ENCODE assay signal across 8 cellular contexts in the genomic region with DNA sequence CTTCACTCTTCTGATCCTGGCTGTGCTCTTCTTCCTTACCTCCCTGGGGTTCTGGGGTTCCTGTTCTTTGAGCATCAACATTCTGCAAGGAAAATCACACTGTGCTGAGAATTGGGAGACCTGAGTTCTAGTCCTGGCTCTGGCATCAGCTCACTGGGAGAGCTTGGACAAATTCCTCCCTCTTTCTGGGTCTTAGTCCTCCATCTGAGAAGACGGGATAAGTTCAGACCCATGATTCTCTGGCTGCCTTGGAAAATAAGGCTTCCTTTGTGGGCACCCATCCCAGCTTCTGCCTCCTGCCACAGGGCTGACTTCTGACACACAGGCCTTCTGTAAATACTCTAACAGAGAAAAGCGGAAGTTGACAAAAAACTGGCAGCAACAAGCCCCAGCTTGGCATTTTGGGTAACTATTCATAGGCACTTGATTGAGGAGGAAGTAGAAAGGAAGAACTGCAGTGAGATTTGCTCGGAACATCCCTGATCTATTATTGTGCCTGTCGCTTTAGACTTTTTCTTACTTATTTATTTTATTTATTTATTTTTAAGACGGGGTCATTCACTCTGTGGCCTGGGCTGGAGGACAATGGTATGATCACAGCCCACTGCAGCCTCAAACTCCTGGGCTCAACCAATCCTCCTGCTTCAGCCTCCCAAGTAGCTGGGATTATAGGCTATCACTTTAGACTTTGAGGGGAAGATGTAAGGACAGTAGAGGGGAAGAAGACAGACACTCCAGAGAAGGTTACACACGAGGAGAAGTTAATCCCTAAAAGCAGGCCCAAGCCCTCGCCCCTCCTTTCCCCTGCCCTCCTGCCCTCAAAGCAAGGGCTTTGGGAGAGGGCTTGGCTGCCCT. TPM values are rescaled to one million over a fixed set of nuclear protein-coding genes. Genes with fewer than 3 reads are reported as not detected.
A peak's percentile ranks its signal among the peaks of the same experiment; 100 is the strongest.
DNase-seq lines count a peak whose midpoint lies in the region; ATAC-seq and TF ChIP-seq lines count a peak whose summit lies in the region.

No MANE protein-coding gene starts in this region.

- TF ChIP-seq CTCF in C4-2B (conservative IDR thresholded peaks at IDR 0.05): no peak
- TF ChIP-seq CTCF in fibroblast of pulmonary artery (IDR thresholded peaks at IDR 0.05; ENCODE audit: low read length, missing control alignments): no peak
- no peak for TF ChIP-seq CTCF in osteoblast (IDR thresholded peaks at IDR 0.05; ENCODE audit: extremely low read depth, low read depth, low read length)

- H3K27ac ChIP-seq in C4-2B: peak overlapping the region; percentile 33
- peak overlapping the region; percentile 59 for H3K27ac ChIP-seq in osteoblast (ENCODE audit: low read depth, low read length)

- ATAC-seq in GM19395 (IDR thresholded peaks at IDR 0.05; ENCODE audit: unreplicated experiment) (peak; percentile 69), GM19328 (IDR thresholded peaks at IDR 0.05; ENCODE audit: unreplicated experiment) (no peak)

- peaks cover 2% of the 10 kb centered on the region; the same call in 1 of the 2 replicates for H3K36me3 ChIP-seq in MG63
- H3K36me3 ChIP-seq in osteoblast (ENCODE audit: insufficient read depth, low read length): no peaks in the 10 kb centered on the region

- H3K4me2 ChIP-seq in osteoblast (ENCODE audit: insufficient read depth, low read length): no peak overlapping the region

- H3K9me3 ChIP-seq in MG63 (no peaks in the 10 kb centered on the region), osteoblast (ENCODE audit: low read depth, low read length) (no peaks in the 10 kb centered on the region)

- H3K79me2 ChIP-seq in osteoblast (ENCODE audit: insufficient read depth, low read length): no peaks in the 10 kb centered on the region

- no peaks in the 10 kb centered on the region for H4K20me1 ChIP-seq in osteoblast (ENCODE audit: insufficient read depth, low read length)

- peaks cover 20% of the 10 kb centered on the region for H3K4me1 ChIP-seq in osteoblast (ENCODE audit: insufficient read depth, low read length)

- H3K27me3 ChIP-seq in MG63: no peaks in the 10 kb centered on the region
- no peaks in the 10 kb centered on the region for H3K27me3 ChIP-seq in osteoblast (ENCODE audit: insufficient read depth, low read length)

- peak overlapping the region; percentile 38 for H2AFZ ChIP-seq in osteoblast (ENCODE audit: low read length)

- DNase-seq in MG63: peak; percentile 87
- DNase-seq in activated CD8-positive, alpha-beta memory T cell treated with anti-CD3 and anti-CD28 coated beads, Interleukin-2, amount 50 U/mL, for 4 hours: peak; percentile 44
- peak; percentile 60 for DNase-seq in fibroblast of pulmonary artery (ENCODE audit: low read depth)
- DNase-seq in osteoblast (ENCODE audit: insufficient read length, low spot score, missing footprints): peak; percentile 94
- no peak for DNase-seq in SW 1271 (lab: John Stamatoyannopoulos, UW)

- no peak overlapping the region for H3K4me3 ChIP-seq in MG63
- no peak overlapping the region for H3K4me3 ChIP-seq in fibroblast of pulmonary artery (replicated peaks; ENCODE audit: low read depth, low read length)
- no peak overlapping the region for H3K4me3 ChIP-seq in osteoblast (ENCODE audit: insufficient read depth, low read length)

RNA-seq across cellular contexts. Expression of gene PCBP1, which starts 7.9 kb away (rescaled TPM):
- total RNA-seq in MG63 (2014; rRNA removed; shearing (Covaris generic); ENCODE audit: low replicate concordance): 92.9 and 104 TPM in 2 replicates
- total RNA-seq in osteoblast: 55.7 and 70.7 TPM in 2 replicates

Comparison
In these comparisons a context has a peak if more than half of its experiments do, and no peak if none do; other contexts are left out.
1. DNase-seq: peak in MG63 (single experiment), activated CD8-positive, alpha-beta memory T cell treated with anti-CD3 and anti-CD28 coated beads, Interleukin-2, amount 50 U/mL, for 4 hours (single experiment), fibroblast of pulmonary artery (single experiment) and osteoblast (single experiment); none in SW 1271 (0 of 2).